In the genomic region with DNA sequence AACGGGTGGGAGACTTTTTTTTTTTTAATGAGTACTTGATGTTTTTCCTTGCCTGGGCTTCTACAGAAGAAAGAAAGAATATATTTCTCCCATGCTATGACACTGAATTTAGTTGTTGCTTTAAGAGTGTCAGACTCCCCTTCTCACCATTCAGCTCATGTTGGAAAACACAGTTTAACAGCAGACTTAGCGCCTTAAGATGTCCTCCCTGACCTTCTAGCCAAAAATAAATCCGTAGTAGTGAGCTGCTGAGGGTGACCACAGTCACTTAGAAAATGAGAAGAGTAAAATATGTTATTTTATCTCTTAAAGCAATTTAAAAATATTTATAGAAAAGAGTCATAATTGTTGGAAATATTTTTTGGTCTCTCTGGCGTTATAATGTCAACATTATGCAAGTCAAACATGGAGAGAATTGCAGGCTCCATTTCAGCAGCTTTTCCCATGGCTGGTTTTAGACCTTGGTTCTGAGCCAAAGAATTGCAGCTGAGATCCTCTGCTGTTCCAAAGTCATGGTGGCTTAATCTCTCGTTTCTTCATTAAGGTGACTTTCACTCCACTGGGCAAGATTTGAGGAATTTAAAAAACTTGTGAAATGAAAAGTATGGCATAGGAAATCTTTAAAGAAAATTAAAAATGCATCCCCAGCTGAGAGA, we compare ENCODE assay signal across 19 cellular contexts.
DNase-seq lines count a peak whose midpoint lies in the region; ATAC-seq and TF ChIP-seq lines count a peak whose summit lies in the region.
"Had no signal": no experiment of that assay in that cellular context is flagged by ENCODE, and none has a peak within 500 bp of the region (broad histone marks: within the 10 kb centered on the region; RNA-seq: fewer than 3 reads in every experiment).

No MANE protein-coding gene starts in this region.

- ATAC-seq in HG03342 (IDR thresholded peaks at IDR 0.05; ENCODE audit: unreplicated experiment): no peak
- ATAC-seq: activated CD4-positive, CD25-positive, alpha-beta regulatory T cell treated with anti-CD3 and anti-CD28 coated beads, Interleukin-2, amount 50 U/mL, for 24 hours; upper lobe of right lung had no signal

- H3K27ac ChIP-seq in neural progenitor cell (no peak overlapping the region), thyroid gland (peak overlapping the region in 2 of 3 donors; percentile 19 to 30)
- H3K27ac ChIP-seq: upper lobe of right lung had no signal

- H3K9me3 ChIP-seq in neural progenitor cell (ENCODE audit: low read depth) (no peaks in the 10 kb centered on the region), thyroid gland (no peaks in the 10 kb centered on the region)
- H3K9me3 ChIP-seq: esophagus squamous epithelium, Peyer's patch, upper lobe of right lung had no signal

- H3K36me3 Mint-ChIP-seq in neural progenitor cell: no peaks in the 10 kb centered on the region
- H3K36me3 Mint-ChIP-seq: activated naive CD8-positive, alpha-beta T cell had no signal

- WGBS in thyroid gland, 2 donors: 33 to 39% methylated on average over 5 of the region's 5 CpGs

- peak; percentile 33 for DNase-seq in NCI-H748 (lab: John Stamatoyannopoulos, UW; ENCODE audit: unreplicated experiment)
- DNase-seq in NCI-H748 treated with DMSO at 0.1 percent for 48 hours (lab: John Stamatoyannopoulos, UW): no peak
- peak; percentile 4 for DNase-seq in fibroblast of the conjunctiva (ENCODE audit: low read depth)
- no peak for DNase-seq in neural progenitor cell (ENCODE audit: low spot score)
- peak in 1 of 2 donors; percentile 15 for DNase-seq in thyroid gland
- no peak for DNase-seq in amygdala (lab: John Stamatoyannopoulos, UW)
- DNase-seq in AML-193 (lab: John Stamatoyannopoulos, UW): no peak
- DNase-seq: 8988T; esophagus squamous epithelium; mesenchymal stem cell; NCI-H146; NCI-H510A treated with DMSO at 0.1 percent for 48 hours; Peyer's patch; stimulated activated CD4-positive, alpha-beta T cell treated with anti-CD3 and anti-CD28 coated beads, Interleukin-1b, Interleukin-23, amount 100 ng/mL, for 48 hours; upper lobe of right lung had no signal

- no peak overlapping the region for H3K4me3 ChIP-seq in neural progenitor cell
- no peak overlapping the region for H3K4me3 ChIP-seq in thyroid gland (replicated peaks in 1 of 3)
- H3K4me3 ChIP-seq: Peyer's patch, upper lobe of right lung had no signal

- TF ChIP-seq CTCF in neural progenitor cell (IDR thresholded peaks at IDR 0.05) (no peak), thyroid gland (IDR thresholded peaks at IDR 0.05) (no peak)

- no peaks in the 10 kb centered on the region for H4K20me1 ChIP-seq in neural progenitor cell (ENCODE audit: low read depth)

- H3K27me3 Mint-ChIP-seq in neural progenitor cell (ENCODE audit: insufficient read depth, low read depth): peaks cover 5% of the 10 kb centered on the region
- H3K27me3 Mint-ChIP-seq: dendritic cell treated with granulocyte-macrophage colony-stimulating factor and Interleukin-4, amounts not matched to agents 40 ng/mL and 50 ng/mL, for 4 days had no signal

- H3K36me3 ChIP-seq in neural progenitor cell (no peaks in the 10 kb centered on the region), thyroid gland (no peaks in the 10 kb centered on the region)
- H3K36me3 ChIP-seq: esophagus squamous epithelium, Peyer's patch, upper lobe of right lung had no signal

- H3K9me3 Mint-ChIP-seq in neural progenitor cell: no peaks in the 10 kb centered on the region
- H3K9me3 Mint-ChIP-seq: dendritic cell treated with granulocyte-macrophage colony-stimulating factor and Interleukin-4, amounts not matched to agents 40 ng/mL and 50 ng/mL, for 4 days had no signal

- no peak for TF ChIP-seq POLR2A in thyroid gland (IDR thresholded peaks at IDR 0.05)

- H3K4me1 Mint-ChIP-seq in neural progenitor cell: peaks cover 34% of the 10 kb centered on the region

- H3K4me1 ChIP-seq in neural progenitor cell (no peaks in the 10 kb centered on the region), thyroid gland (peaks cover 11 to 18% of the 10 kb centered on the region in 2 donors)
- H3K4me1 ChIP-seq: Peyer's patch, upper lobe of right lung had no signal

- intact Hi-C loops in thyroid gland (cut with DNase I): loop anchor here (5.0 kb wide), 1 partner anchor 139 kb away; no protein-coding TSS in a partner anchor

- H3K27ac Mint-ChIP-seq in neural progenitor cell: peak overlapping the region; percentile 90
- H3K27ac Mint-ChIP-seq: activated naive CD8-positive, alpha-beta T cell; dendritic cell treated with granulocyte-macrophage colony-stimulating factor and Interleukin-4, amounts not matched to agents 40 ng/mL and 50 ng/mL, for 4 days had no signal

- H3K79me2 ChIP-seq in neural progenitor cell (ENCODE audit: low read depth): no peaks in the 10 kb centered on the region

- no peak overlapping the region for H3K9ac ChIP-seq in neural progenitor cell

- H2AFZ ChIP-seq in neural progenitor cell (replicated peaks): no peak overlapping the region

- no peak overlapping the region for H3K4me2 ChIP-seq in neural progenitor cell

- H3F3A ChIP-seq in neural progenitor cell (ENCODE audit: low read depth): no peaks in the 10 kb centered on the region

- H3K27me3 ChIP-seq in neural progenitor cell: no peaks in the 10 kb centered on the region
- H3K27me3 ChIP-seq in thyroid gland: no peaks in the 10 kb centered on the region
- H3K27me3 ChIP-seq: esophagus squamous epithelium, Peyer's patch, upper lobe of right lung had no signal

- no peak overlapping the region for H3K4me3 Mint-ChIP-seq in neural progenitor cell
- H3K4me3 Mint-ChIP-seq: activated naive CD8-positive, alpha-beta T cell; dendritic cell treated with granulocyte-macrophage colony-stimulating factor and Interleukin-4, amounts not matched to agents 40 ng/mL and 50 ng/mL, for 4 days had no signal

Comparison
In these comparisons a context has a peak if more than half of its experiments do, and no peak if none do; other contexts are left out.
1. DNase-seq: peak in NCI-H748 (single experiment) and fibroblast of the conjunctiva (single experiment); none in NCI-H748 treated with DMSO at 0.1 percent for 48 hours (single experiment), neural progenitor cell (single experiment), amygdala (0 of 56) and AML-193 (0 of 2).